ENCODE assay signal across 19 cellular contexts in genomic region chr20:52180167-52180840, GRCh38. TPM values are rescaled to one million over a fixed set of nuclear protein-coding genes. Genes with fewer than 3 reads are reported as not detected.
DNase-seq lines count a peak whose midpoint lies in the region; ATAC-seq, FAIRE-seq and TF ChIP-seq lines count a peak whose summit lies in the region.
"Had no signal": no experiment of that assay in that cellular context is flagged by ENCODE, and none has a peak within 500 bp of the region (broad histone marks: within the 10 kb centered on the region; RNA-seq: fewer than 3 reads in every experiment).

No MANE protein-coding gene starts in this region.

- H3K79me2 ChIP-seq in GM12878 (ENCODE audit: control insufficient read depth, insufficient read depth, low read length): peaks cover 6% of the 10 kb centered on the region

- H2AFZ ChIP-seq in GM12878 (ENCODE audit: control insufficient read depth, low read depth, low read length): peak overlapping the region; percentile 25; the same call in 1 of the 2 replicates

- no peak overlapping the region for H3K4me3 Mint-ChIP-seq in activated naive CD4-positive, alpha-beta T cell treated with anti-CD3 and anti-CD28 coated beads for 36 hours
- H3K4me3 Mint-ChIP-seq in stimulated activated naive B cell treated with anti-CD40 and anti-IgM and Interleukin-4, amounts not matched to agents 10 μg/mL and 1 μg/mL and 100 μg/mL, for 72 hours: peak overlapping the region; percentile 40 to 42
- H3K4me3 Mint-ChIP-seq in naive thymus-derived CD4-positive, alpha-beta T cell: no peak overlapping the region
- H3K4me3 Mint-ChIP-seq: CD8-positive, alpha-beta memory T cell had no signal

- no peak; the same call in 1 of the 2 replicates for TF ChIP-seq POLR2A in GM12878 (IDR thresholded peaks at IDR 0.05; ENCODE audit: low read depth, low read length)

- peaks cover 34% of the 10 kb centered on the region for H3K4me1 ChIP-seq in GM12878 (ENCODE audit: control insufficient read depth, insufficient read depth, low read length)
- H3K4me1 ChIP-seq in naive thymus-derived CD4-positive, alpha-beta T cell (ENCODE audit: control insufficient read depth in 2 of 2, insufficient read depth in 2 of 2, low read length in 2 of 2): no peaks in the 10 kb centered on the region

- no peak for DNase-seq in activated naive CD4-positive, alpha-beta T cell treated with anti-CD3 and anti-CD28 coated beads for 36 hours
- no peak for DNase-seq in activated naive CD4-positive, alpha-beta T cell (lab: John Stamatoyannopoulos, UW)
- no peak for DNase-seq in HTR-8/SVneo (ENCODE audit: insufficient read length, low spot score)
- DNase-seq in GM12878 (ENCODE audit: low read depth, low spot score): no peak
- no peak for DNase-seq in stimulated activated naive B cell treated with anti-CD40 and anti-IgM and Interleukin-4, amounts not matched to agents 10 μg/mL and 1 μg/mL and 100 μg/mL, for 72 hours
- no peak for DNase-seq in naive thymus-derived CD4-positive, alpha-beta T cell
- DNase-seq: ACHN; CD8-positive, alpha-beta memory T cell; DND-41; GDM1; IMR-90; NCI-H1048; NCI-H146; NCI-H2107; NCI-H226; NCI-H526 treated with DMSO at 0.1 percent for 48 hours had no signal

- peaks cover 0 to 20% of the 10 kb centered on the region in 2 experiments; a peak in 3 of 4 replicates for H3K36me3 ChIP-seq in GM12878 (ENCODE audit: control insufficient read depth in 2 of 2, insufficient read depth in 2 of 2, low read length in 1 of 2)
- H3K36me3 ChIP-seq in naive thymus-derived CD4-positive, alpha-beta T cell (ENCODE audit: control insufficient read depth in 2 of 3, insufficient read depth in 3 of 3, low read length in 3 of 3): peaks cover 0 to 29% (median 0%) of the 10 kb centered on the region in 3 experiments

- WGBS in GM12878 (ENCODE audit: insufficient coverage, insufficient replicate concordance, low lambda C conversion rate, missing lambda C conversion rate): 35% methylated on average over 5 of the region's 5 CpGs

- BruUV-seq in GM12878 (replicated peaks; lab: Mats Ljungman, UMichigan): no TSS peak

- SMC1A ChIA-PET in GM12878 (lab: Charles Lee; ENCODE audit: uncharacterized antibody, unreplicated experiment): interaction anchor here (0.7 to 2.6 kb wide), 4 partner anchors 10 to 160 kb away, joined by 3 to 24 read pairs (median 3); partner anchors contain the start of gene ZFP64

- H4K20me1 ChIP-seq in GM12878 (ENCODE audit: control insufficient read depth, insufficient read depth): no peaks in the 10 kb centered on the region

- FAIRE-seq in HTR-8/SVneo (lab: Jason Lieb, UNC): peak; percentile 46
- no peak for FAIRE-seq in GM12878 (lab: Jason Lieb, UNC)
- FAIRE-seq: H1 had no signal

- peak; percentile 11 for ATAC-seq in GM12878
- ATAC-seq in stimulated activated naive B cell treated with anti-CD40 and anti-IgM and Interleukin-4, amounts not matched to agents 10 μg/mL and 1 μg/mL and 100 μg/mL, for 72 hours (replicated peaks): no peak
- no peak for ATAC-seq in GM18870 (IDR thresholded peaks at IDR 0.05; ENCODE audit: unreplicated experiment)
- no peak for ATAC-seq in HG03457 (IDR thresholded peaks at IDR 0.05; ENCODE audit: unreplicated experiment)
- ATAC-seq in naive thymus-derived CD4-positive, alpha-beta T cell: no peak

- no peaks in the 10 kb centered on the region for H3K9me3 Mint-ChIP-seq in activated naive CD4-positive, alpha-beta T cell treated with anti-CD3 and anti-CD28 coated beads for 36 hours
- peaks cover 9 to 12% of the 10 kb centered on the region in 2 donors for H3K9me3 Mint-ChIP-seq in stimulated activated naive B cell treated with anti-CD40 and anti-IgM and Interleukin-4, amounts not matched to agents 10 μg/mL and 1 μg/mL and 100 μg/mL, for 72 hours
- no peaks in the 10 kb centered on the region for H3K9me3 Mint-ChIP-seq in naive thymus-derived CD4-positive, alpha-beta T cell
- H3K9me3 Mint-ChIP-seq: CD8-positive, alpha-beta memory T cell had no signal

- H3K4me1 Mint-ChIP-seq in activated naive CD4-positive, alpha-beta T cell treated with anti-CD3 and anti-CD28 coated beads for 36 hours (ENCODE audit: low read depth): peaks cover 23% of the 10 kb centered on the region
- H3K4me1 Mint-ChIP-seq in stimulated activated naive B cell treated with anti-CD40 and anti-IgM and Interleukin-4, amounts not matched to agents 10 μg/mL and 1 μg/mL and 100 μg/mL, for 72 hours: peaks cover 23 to 36% of the 10 kb centered on the region in 2 donors
- peaks cover 0 to 12% (median 4%) of the 10 kb centered on the region in 7 donors for H3K4me1 Mint-ChIP-seq in naive thymus-derived CD4-positive, alpha-beta T cell

- H3K36me3 Mint-ChIP-seq in activated naive CD4-positive, alpha-beta T cell treated with anti-CD3 and anti-CD28 coated beads for 36 hours (ENCODE audit: low read depth): peaks cover 19% of the 10 kb centered on the region
- H3K36me3 Mint-ChIP-seq in stimulated activated naive B cell treated with anti-CD40 and anti-IgM and Interleukin-4, amounts not matched to agents 10 μg/mL and 1 μg/mL and 100 μg/mL, for 72 hours: peaks cover 40 to 66% of the 10 kb centered on the region in 2 donors
- H3K36me3 Mint-ChIP-seq in naive thymus-derived CD4-positive, alpha-beta T cell: peaks cover 5 to 44% (median 38%) of the 10 kb centered on the region in 5 donors

- no peaks in the 10 kb centered on the region for H3K27me3 ChIP-seq in GM12878 (replicated peaks in 1 of 2; ENCODE audit: control insufficient read depth in 2 of 2, insufficient read depth in 2 of 2, low read length in 1 of 2)
- no peaks in the 10 kb centered on the region for H3K27me3 ChIP-seq in naive thymus-derived CD4-positive, alpha-beta T cell (ENCODE audit: control insufficient read depth in 2 of 2, insufficient read depth in 2 of 2, low read length in 2 of 2)

- peak overlapping the region; percentile 93 for H3K27ac ChIP-seq in GM12878 (ENCODE audit: control insufficient read depth, insufficient read depth)
- H3K27ac ChIP-seq in naive thymus-derived CD4-positive, alpha-beta T cell (ENCODE audit: low read depth, low read length): no peak overlapping the region

- POLR2A ChIA-PET in GM12878 (lab: Charles Lee): interaction anchor here (0.5 to 4.6 kb wide), 6 partner anchors 11 to 1685 kb away, joined by 3 to 40 read pairs (median 4); partner anchors contain the start of gene ZFP64
- POLR2A ChIA-PET in naive thymus-derived CD4-positive, alpha-beta T cell (lab: Charles Lee): interaction anchor here (0.8 kb wide), 1 partner anchor 34 kb away, joined by 5 read pairs; no protein-coding TSS in a partner anchor

- intact Hi-C loops in activated naive CD4-positive, alpha-beta T cell treated with anti-CD3 and anti-CD28 coated beads for 36 hours (cut with micrococcal nuclease): no loop called here
- intact Hi-C loops in GM12878 (cut with micrococcal nuclease; ENCODE audit: unreplicated experiment): no loop called here
- intact Hi-C loops in naive thymus-derived CD4-positive, alpha-beta T cell (cut with micrococcal nuclease): no loop called here

- H3K4me3 ChIP-seq in GM12878: 0 out of 2 replicates have a peak overlapping the region, but pooled peaks have one; percentile 1
- H3K4me3 ChIP-seq in naive thymus-derived CD4-positive, alpha-beta T cell (ENCODE audit: low read length): no peak overlapping the region

- no peak for TF ChIP-seq RAD21 in GM12878 (IDR thresholded peaks at IDR 0.05; ENCODE audit: insufficient read depth, low read depth, low read length)

- RAD21 ChIA-PET in GM12878 (lab: Charles Lee; ENCODE audit: unreplicated experiment): interaction anchor here (1.6 to 4.5 kb wide), 4 partner anchors 8 to 51 kb away, joined by 4 to 42 read pairs (median 8); partner anchors contain the start of gene ZFP64

- CTCF ChIA-PET in activated naive CD4-positive, alpha-beta T cell treated with anti-CD3 and anti-CD28 coated beads for 36 hours (lab: Charles Lee): interaction anchor here (0.6 kb wide), 1 partner anchor 114 kb away, joined by 3 read pairs; no protein-coding TSS in a partner anchor
- CTCF ChIA-PET in GM12878 (lab: Yijun Ruan, JAX): interaction anchor here (2.0 to 2.1 kb wide), 2 partner anchors 10 to 15 kb away, joined by 9 to 18 read pairs; partner anchors contain the start of gene ZFP64
- CTCF ChIA-PET in naive thymus-derived CD4-positive, alpha-beta T cell (lab: Charles Lee): no interaction called here

- H3K4me2 ChIP-seq in GM12878 (ENCODE audit: control insufficient read depth, insufficient read depth): peak overlapping the region; percentile 78

- TF ChIP-seq EP300 in GM12878 (IDR thresholded peaks at IDR 0.05; ENCODE audit: borderline replicate concordance in 1 of 2, control insufficient read depth in 1 of 2, low read depth in 2 of 2, low read length in 2 of 2): no peak

- in situ Hi-C loops in GM12878 (cut with MboI): loop anchor here (25.0 kb wide), 2 partner anchors 1368 to 1557 kb away; no protein-coding TSS in a partner anchor

- H3K27ac Mint-ChIP-seq in activated naive CD4-positive, alpha-beta T cell treated with anti-CD3 and anti-CD28 coated beads for 36 hours: peak overlapping the region; percentile 66
- H3K27ac Mint-ChIP-seq in stimulated activated naive B cell treated with anti-CD40 and anti-IgM and Interleukin-4, amounts not matched to agents 10 μg/mL and 1 μg/mL and 100 μg/mL, for 72 hours: peak overlapping the region; percentile 98
- H3K27ac Mint-ChIP-seq in naive thymus-derived CD4-positive, alpha-beta T cell: no peak overlapping the region

- H3K9me3 ChIP-seq in GM12878 (replicated peaks; ENCODE audit: control insufficient read depth, insufficient read depth, low read length): peaks cover 12% of the 10 kb centered on the region; the same call in 2 of the 3 replicates
- no peaks in the 10 kb centered on the region for H3K9me3 ChIP-seq in naive thymus-derived CD4-positive, alpha-beta T cell (ENCODE audit: control insufficient read depth in 2 of 3, low read length in 3 of 3)

- H3K27me3 Mint-ChIP-seq in activated naive CD4-positive, alpha-beta T cell treated with anti-CD3 and anti-CD28 coated beads for 36 hours (ENCODE audit: low read depth): no peaks in the 10 kb centered on the region
- H3K27me3 Mint-ChIP-seq in stimulated activated naive B cell treated with anti-CD40 and anti-IgM and Interleukin-4, amounts not matched to agents 10 μg/mL and 1 μg/mL and 100 μg/mL, for 72 hours: no peaks in the 10 kb centered on the region
- H3K27me3 Mint-ChIP-seq in naive thymus-derived CD4-positive, alpha-beta T cell: no peaks in the 10 kb centered on the region
- H3K27me3 Mint-ChIP-seq: CD8-positive, alpha-beta memory T cell had no signal

- peak overlapping the region; percentile 49 for H3K9ac ChIP-seq in GM12878 (ENCODE audit: control insufficient read depth, insufficient read depth, low read length)

- TF ChIP-seq CTCF in GM12878 (IDR thresholded peaks at IDR 0.05 in 2 of 3, conservative IDR thresholded peaks at IDR 0.05 in 1 of 3; ENCODE audit: control insufficient read depth in 2 of 3, extremely low read depth in 1 of 3, insufficient read depth in 1 of 3, low read depth in 3 of 3, low read length in 3 of 3): no peak

RNA-seq across cellular contexts. Expression of gene ZFP64, which starts 11.3 kb away (rescaled TPM):
- total RNA-seq in activated naive CD4-positive, alpha-beta T cell treated with anti-CD3 and anti-CD28 coated beads for 36 hours: 10 to 100 TPM; 11.7 to 12.2 TPM
- total RNA-seq in GM12878 (2013; cell fraction: nucleolus; rRNA removed): 32.2 and 34.9 TPM in 2 replicates
- total RNA-seq in GM12878 (2014; rRNA removed): 10.6 and 12.3 TPM in 2 replicates
- total RNA-seq in GM12878 (2014; rRNA removed; fragmentation: Illumina TruSeq; extraction: Trizol): 7.2 TPM in 2 replicates
- total RNA-seq in GM12878 (2021): 12.5 and 14.4 TPM in 2 replicates
- 4.2 TPM for polyA plus RNA-seq in GM12878 (2011; ENCODE audit: low read depth)
- 12.5 and 21.8 TPM in 2 replicates for polyA plus RNA-seq in GM12878 (2011; rRNA removed)
- 19.0 and 20.8 TPM in 2 replicates for polyA plus RNA-seq in GM12878 (2011; cell fraction: cytosol; rRNA removed)
- polyA plus RNA-seq in GM12878 (2011; cell fraction: nucleus; rRNA removed): 10.5 and 14.0 TPM in 2 replicates
- 9.5 and 10.9 TPM in 2 replicates for polyA plus RNA-seq in GM12878 (2012)
- polyA plus RNA-seq in GM12878 (2014; fragmentation: Illumina TruSeq; extraction: Trizol): 11.3 and 14.8 TPM in 2 replicates
- polyA plus RNA-seq in GM12878 (2014; fragmentation: Nextera tagmentation; extraction: Ambion mirVana): 1 to 10 TPM; 2.3 to 3.3 TPM
- 12.5 and 14.5 TPM in 2 replicates for polyA plus RNA-seq in GM12878 (2014; rRNA removed)
- 10 to 100 TPM; 11.0 to 15.5 TPM for polyA plus RNA-seq in GM12878 (2016; fragmentation: Nextera tagmentation; extraction: Ambion mirVana)
- 24.3 and 33.7 TPM in 2 replicates for polyA minus RNA-seq in GM12878 (2011; rRNA and poly(A)+ RNA removed)
- 9.3 and 11.1 TPM in 2 replicates for polyA minus RNA-seq in GM12878 (2011; cell fraction: cytosol; rRNA and poly(A)+ RNA removed)
- polyA minus RNA-seq in GM12878 (2011; cell fraction: nucleus; rRNA and poly(A)+ RNA removed): 8.7 and 18.8 TPM in 2 replicates
- total RNA-seq in naive thymus-derived CD4-positive, alpha-beta T cell: 10 to 100 TPM in 4 of 5 experiments, 1 to 10 TPM in 1; 8.0 to 14.6 (median 11.6) TPM
- 10 to 100 TPM in 1 of 2 donors, 1 to 10 TPM in 1; 8.2 to 12.8 TPM for polyA plus RNA-seq in naive thymus-derived CD4-positive, alpha-beta T cell

Comparison
In these comparisons a context has a peak if more than half of its experiments do, and no peak if none do; other contexts are left out.
1. H3K27ac Mint-ChIP-seq: peak in activated naive CD4-positive, alpha-beta T cell treated with anti-CD3 and anti-CD28 coated beads for 36 hours (single experiment) and stimulated activated naive B cell treated with anti-CD40 and anti-IgM and Interleukin-4, amounts not matched to agents 10 μg/mL and 1 μg/mL and 100 μg/mL, for 72 hours (single experiment); none in naive thymus-derived CD4-positive, alpha-beta T cell (0 of 9).
2. H3K4me3 Mint-ChIP-seq: peak in stimulated activated naive B cell treated with anti-CD40 and anti-IgM and Interleukin-4, amounts not matched to agents 10 μg/mL and 1 μg/mL and 100 μg/mL, for 72 hours (2 of 2); none in activated naive CD4-positive, alpha-beta T cell treated with anti-CD3 and anti-CD28 coated beads for 36 hours (single experiment) and naive thymus-derived CD4-positive, alpha-beta T cell (0 of 10).